Comparison of ENCODE assay signal across 13 cellular contexts in the genomic region with DNA sequence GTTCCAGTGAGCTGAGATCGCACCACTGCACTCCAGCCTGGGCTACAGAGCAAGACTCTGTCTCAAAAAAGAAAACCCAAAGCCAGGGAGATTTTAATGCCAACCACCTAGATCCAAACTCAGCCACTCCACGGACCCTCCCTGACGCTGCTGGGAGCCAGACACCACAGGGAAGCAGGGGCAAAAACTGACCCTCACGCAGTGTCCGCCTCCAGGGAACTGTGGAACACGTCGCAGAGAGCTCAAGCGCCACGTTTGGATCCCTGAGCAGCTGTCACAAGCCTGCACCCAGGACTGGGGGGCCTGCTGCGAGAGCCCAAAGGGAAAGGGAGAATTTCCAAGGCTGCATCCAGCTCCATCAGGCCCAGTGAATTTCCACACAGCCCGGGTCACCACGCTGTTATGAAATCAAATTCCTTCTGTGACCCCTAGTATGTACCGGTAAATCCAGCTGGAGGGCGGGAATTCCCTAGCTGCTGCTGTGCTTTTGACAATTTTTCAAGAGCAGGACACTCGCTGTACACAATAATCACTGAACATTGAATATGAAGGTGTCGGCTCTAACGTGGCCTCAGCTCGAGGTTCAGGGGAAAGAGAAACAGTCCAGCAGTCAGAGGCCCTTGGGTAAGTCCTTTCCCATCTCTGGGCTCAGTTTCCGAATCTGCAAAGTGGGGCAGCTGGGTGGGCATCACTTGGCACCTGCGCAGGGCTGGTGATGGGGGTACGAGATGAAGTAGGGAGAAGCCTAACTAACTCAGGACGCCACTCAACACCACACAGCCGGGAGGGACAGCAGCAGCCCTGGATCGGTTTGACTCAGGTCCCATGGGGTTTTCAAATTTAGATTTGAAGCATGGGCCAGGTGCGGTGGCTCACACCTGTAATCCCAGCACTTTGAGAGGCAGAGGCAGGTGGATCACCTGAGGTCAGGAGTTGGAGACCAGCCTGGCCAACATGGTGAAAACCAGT. TPM values are rescaled to one million over a fixed set of nuclear protein-coding genes. Genes with fewer than 3 reads are reported as not detected.
DNase-seq lines count a peak whose midpoint lies in the region; ATAC-seq, FAIRE-seq and TF ChIP-seq lines count a peak whose summit lies in the region.
"Had no signal": no experiment of that assay in that cellular context is flagged by ENCODE, and none has a peak within 500 bp of the region (broad histone marks: within the 10 kb centered on the region; RNA-seq: fewer than 3 reads in every experiment).

No MANE protein-coding gene starts in this region.

- no peak for ATAC-seq in HG02642 (IDR thresholded peaks at IDR 0.05; ENCODE audit: poor library complexity, unreplicated experiment)

- H2AFZ ChIP-seq in neural progenitor cell (replicated peaks), result no peak overlapping the region

- H3K9ac ChIP-seq in SK-N-MC (ENCODE audit: insufficient read length), result no peak overlapping the region
- no peak overlapping the region for H3K9ac ChIP-seq in neural progenitor cell

- peaks cover 75% of the 10 kb centered on the region for H3K79me2 ChIP-seq in neural progenitor cell (ENCODE audit: low read depth)

- no peaks in the 10 kb centered on the region for H3K27me3 ChIP-seq in neural progenitor cell
- H3K27me3 ChIP-seq: dorsolateral prefrontal cortex had no signal

- H3K9me3 Mint-ChIP-seq in neural progenitor cell, result no peaks in the 10 kb centered on the region

- 73 to 76% methylated on average over 22 to 25 of the region's 25 CpGs for WGBS in lower leg skin, 2 donors

- no peak for FAIRE-seq in GM19239 (lab: Jason Lieb, UNC)

- DNase-seq in AG08396 (ENCODE audit: low spot score) (peak; percentile 59), SK-N-MC (ENCODE audit: low read depth, low spot score) (no peak), fibroblast of gingiva (ENCODE audit: low read depth) (peak; percentile 70), neural progenitor cell (ENCODE audit: low spot score) (no peak), GM19239 (ENCODE audit: insufficient read length, low spot score) (no peak), lower leg skin (ENCODE audit: low spot score in 2 of 2) (no peak), NCI-H1930 (lab: John Stamatoyannopoulos, UW) (no peak)
- DNase-seq: C1 segment of cervical spinal cord; NCI-H2107; stimulated activated CD4-positive, alpha-beta T cell treated with anti-CD3 and anti-CD28 coated beads, Interleukin-1b, Interleukin-23, amount 100 ng/mL, for 48 hours had no signal

- H3K4me3 Mint-ChIP-seq in neural progenitor cell, result peak overlapping the region; percentile 38

- H4K20me1 ChIP-seq in neural progenitor cell (ENCODE audit: low read depth), result peaks cover 88% of the 10 kb centered on the region

- TF ChIP-seq POLR2A in lower leg skin (IDR thresholded peaks at IDR 0.05), result no peak

- H3K4me3 ChIP-seq in SK-N-MC (no peak overlapping the region), neural progenitor cell (no peak overlapping the region), lower leg skin (ENCODE audit: low read depth, poor library complexity, severe bottlenecking) (no peak overlapping the region)
- H3K4me3 ChIP-seq: dorsolateral prefrontal cortex had no signal

- H3K27ac ChIP-seq in SK-N-MC (0 out of 2 replicates have a peak overlapping the region, but pooled peaks have one; percentile 25), neural progenitor cell (no peak overlapping the region)

- H3K36me3 ChIP-seq in SK-N-MC (ENCODE audit: insufficient read depth, low read length) (peaks cover 75% of the 10 kb centered on the region), neural progenitor cell (no peaks in the 10 kb centered on the region)

- H3K27me3 Mint-ChIP-seq in neural progenitor cell (ENCODE audit: insufficient read depth, low read depth), result peaks cover 8% of the 10 kb centered on the region

- H3K9me3 ChIP-seq in SK-N-MC (ENCODE audit: low read depth, low read length) (no peaks in the 10 kb centered on the region), neural progenitor cell (ENCODE audit: low read depth) (no peaks in the 10 kb centered on the region)

- peaks cover 29% of the 10 kb centered on the region for H3K4me1 Mint-ChIP-seq in neural progenitor cell

- H3K27ac Mint-ChIP-seq in neural progenitor cell, result peak overlapping the region; percentile 74

- peaks cover 9% of the 10 kb centered on the region for H3F3A ChIP-seq in neural progenitor cell (ENCODE audit: low read depth)

- TF ChIP-seq CTCF in neural progenitor cell (IDR thresholded peaks at IDR 0.05), result no peak
- TF ChIP-seq CTCF in lower leg skin (IDR thresholded peaks at IDR 0.05), result no peak

- intact Hi-C loops in lower leg skin (cut with DNase I; ENCODE audit: low total_unique reads), result no loop called here

- H3K36me3 Mint-ChIP-seq in neural progenitor cell, result peaks cover 21% of the 10 kb centered on the region

- H3K4me1 ChIP-seq in neural progenitor cell, result peaks cover 24% of the 10 kb centered on the region

- H3K4me2 ChIP-seq in neural progenitor cell, result no peak overlapping the region

RNA-seq across cellular contexts. Expression of a gene that starts 8.6 kb away (rescaled TPM):
- total RNA-seq in neural progenitor cell (ENCODE audit: low replicate concordance), result 115 and 269 TPM in 2 replicates
- 10 to 100 TPM; 42.2 to 47.8 (median 44.2) TPM for total RNA-seq in lower leg skin

RNA-seq across cellular contexts. Expression of a gene that starts 22.0 kb away (rescaled TPM):
- total RNA-seq in neural progenitor cell (ENCODE audit: low replicate concordance) (not detected in 2 replicates), lower leg skin (not detected)
- total RNA-seq: mononuclear cell had no signal

Comparison
In these comparisons a context has a peak if more than half of its experiments do, and no peak if none do; other contexts are left out.
1. DNase-seq: peak in AG08396 (single experiment) and fibroblast of gingiva (single experiment); none in SK-N-MC (single experiment), neural progenitor cell (single experiment), GM19239 (single experiment), lower leg skin (0 of 2) and NCI-H1930 (0 of 2).